33 cellular contexts compared by ENCODE assay signal in genomic region chr18:34858188-34858587, GRCh38.
"Had no signal": no experiment of that assay in that cellular context is flagged by ENCODE, and none has a peak within 500 bp of the region (broad histone marks: within the 10 kb centered on the region; RNA-seq: fewer than 3 reads in every experiment).

No MANE protein-coding gene starts in this region.

- DNase-seq: activated B cell treated with CpG ODN at 0.5 μM for 24 hours; activated CD4-positive, alpha-beta memory T cell treated with anti-CD3 and anti-CD28 coated beads, Interleukin-2, amount 10 ng/mL, durations not matched to agents 7 days and 5 days; activated CD4-positive, alpha-beta T cell treated with anti-CD3 and anti-CD28 coated beads for 4 hours; activated CD4-positive, alpha-beta T cell treated with anti-CD3 and anti-CD28 coated beads, Interleukin-2, amount 10 ng/mL, durations not matched to agents 24 days and 14 days; activated CD4-positive, alpha-beta T cell treated with anti-CD3 and anti-CD28 coated beads, Interleukin-2, amount 50 U/mL, for 1 hour; activated CD4-positive, alpha-beta T cell treated with anti-CD3 and anti-CD28 coated beads, Interleukin-2, amount 50 U/mL, for 4 hours; activated CD4-positive, CD25-positive, alpha-beta regulatory T cell treated with anti-CD3 and anti-CD28 coated beads, Interleukin-2, amount 50 U/mL, for 72 hours; activated CD8-positive, alpha-beta memory T cell treated with anti-CD3 and anti-CD28 coated beads for 24 hours; activated CD8-positive, alpha-beta memory T cell treated with anti-CD3 and anti-CD28 coated beads, Interleukin-2, amount 10 ng/mL, durations not matched to agents 7 days and 5 days; activated CD8-positive, alpha-beta memory T cell treated with anti-CD3 and anti-CD28 coated beads, Interleukin-2, amount 50 U/mL, for 48 hours; activated CD8-positive, alpha-beta T cell treated with anti-CD3 and anti-CD28 coated beads, Interleukin-2, amount 10 ng/mL, durations not matched to agents 7 days and 5 days; activated effector memory CD4-positive, alpha-beta T cell treated with Interleukin-2 at 50 U/mL for 16 hours; activated gamma-delta T cell; activated naive CD4-positive, alpha-beta T cell treated with anti-CD3 and anti-CD28 coated beads, Interleukin-2, amount 10 ng/mL, durations not matched to agents 7 days and 5 days; activated naive CD4-positive, alpha-beta T cell treated with Interleukin-2 at 50 U/mL for 16 hours; activated naive CD8-positive, alpha-beta T cell treated with anti-CD3 and anti-CD28 coated beads, Interleukin-2, amount 10 ng/mL, durations not matched to agents 7 days and 5 days; activated naive CD8-positive, alpha-beta T cell treated with anti-CD3 and anti-CD28 coated beads, Interleukin-2, amount 50 U/mL, for 24 hours; activated T-cell treated with anti-CD3 and anti-CD28 coated beads, Interleukin-2, amount 50 U/mL, for 1 hour; activated T-cell treated with anti-CD3 and anti-CD28 coated beads, Interleukin-2, amount 50 U/mL, for 4 hours; amygdala; anterior cingulate cortex; cerebellar nuclear complex; SW 1271; T-helper 1 cell; T-helper 2 cell; T-helper 9 cell had no signal

- H3K4me1 Mint-ChIP-seq: brain had no signal

- H3K36me3 Mint-ChIP-seq: activated naive CD4-positive, alpha-beta T cell treated with anti-CD3 and anti-CD28 coated beads, Interleukin-2, amount 10 ng/mL, durations not matched to agents 7 days and 5 days; activated naive CD4-positive, alpha-beta T cell treated with anti-CD3 and anti-CD28 coated beads, Interleukin-2, amount 50 U/mL, for 24 hours; activated naive CD8-positive, alpha-beta T cell treated with anti-CD3 and anti-CD28 coated beads, Interleukin-2, amount 10 ng/mL, durations not matched to agents 7 days and 5 days had no signal

- H3K27ac Mint-ChIP-seq: activated B cell treated with CpG ODN at 0.5 μM for 24 hours; activated CD4-positive, alpha-beta memory T cell treated with anti-CD3 and anti-CD28 coated beads, Interleukin-2, amount 10 ng/mL, durations not matched to agents 7 days and 5 days; activated CD4-positive, alpha-beta T cell treated with anti-CD3 and anti-CD28 coated beads, Interleukin-2, amount 10 ng/mL, durations not matched to agents 24 days and 14 days; activated CD8-positive, alpha-beta memory T cell treated with anti-CD3 and anti-CD28 coated beads, Interleukin-2, amount 10 ng/mL, durations not matched to agents 7 days and 5 days; activated CD8-positive, alpha-beta T cell treated with anti-CD3 and anti-CD28 coated beads, Interleukin-2, amount 10 ng/mL, durations not matched to agents 7 days and 5 days; activated naive CD4-positive, alpha-beta T cell treated with anti-CD3 and anti-CD28 coated beads, Interleukin-2, amount 10 ng/mL, durations not matched to agents 7 days and 5 days; activated naive CD8-positive, alpha-beta T cell treated with anti-CD3 and anti-CD28 coated beads, Interleukin-2, amount 10 ng/mL, durations not matched to agents 7 days and 5 days; activated naive CD8-positive, alpha-beta T cell treated with anti-CD3 and anti-CD28 coated beads, Interleukin-2, amount 50 U/mL, for 24 hours; activated T-helper 2 cell treated with anti-CD3 and anti-CD28 coated beads, Interferon-gamma antibody, Interleukin-2, Interleukin-4, amounts not matched to agents 10 μg/mL and 5 μg/mL and 100 μg/mL, durations not matched to agents 14 hours and 24 hours and 36 hours; T-helper 1 cell treated with Interleukin-12 subunit alpha and Interleukin-12 subunit beta and Interleukin-4 antibody, amounts not matched to agents 30 μg/mL and 1 μg/mL, for 36 hours; T-helper 2 cell treated with Interferon-gamma antibody and Interleukin-4, amounts not matched to agents 5 μg/mL and 100 μg/mL, for 36 hours had no signal

- ATAC-seq: activated CD8-positive, alpha-beta memory T cell treated with anti-CD3 and anti-CD28 coated beads, Interleukin-2, amount 10 ng/mL, durations not matched to agents 7 days and 5 days; activated CD8-positive, alpha-beta T cell treated with anti-CD3 and anti-CD28 coated beads, Interleukin-2, amount 10 ng/mL, durations not matched to agents 7 days and 5 days; activated naive CD8-positive, alpha-beta T cell treated with anti-CD3 and anti-CD28 coated beads, Interleukin-2, amount 50 U/mL, for 24 hours; activated T-cell treated with anti-CD3 and anti-CD28 coated beads, Interleukin-2, amount 50 U/mL, for 4 hours had no signal

- H3K9me3 Mint-ChIP-seq: activated B cell treated with CpG ODN at 0.5 μM for 24 hours; activated CD4-positive, alpha-beta T cell treated with anti-CD3 and anti-CD28 coated beads, Interleukin-2, amount 10 ng/mL, durations not matched to agents 24 days and 14 days; activated naive CD4-positive, alpha-beta T cell treated with anti-CD3 and anti-CD28 coated beads, Interleukin-2, amount 10 ng/mL, durations not matched to agents 7 days and 5 days; activated naive CD4-positive, alpha-beta T cell treated with anti-CD3 and anti-CD28 coated beads, Interleukin-2, amount 50 U/mL, for 24 hours; activated naive CD8-positive, alpha-beta T cell treated with anti-CD3 and anti-CD28 coated beads, Interleukin-2, amount 10 ng/mL, durations not matched to agents 7 days and 5 days; activated naive CD8-positive, alpha-beta T cell treated with anti-CD3 and anti-CD28 coated beads, Interleukin-2, amount 50 U/mL, for 24 hours; activated T-cell treated with anti-CD3 and anti-CD28 coated beads, Interleukin-2, amount 50 U/mL, for 4 hours; activated T-helper 2 cell treated with anti-CD3 and anti-CD28 coated beads, Interferon-gamma antibody, Interleukin-2, Interleukin-4, amounts not matched to agents 10 μg/mL and 5 μg/mL and 100 μg/mL, durations not matched to agents 14 hours and 24 hours and 36 hours; brain; central memory CD8-positive, alpha-beta T cell; T-helper 1 cell treated with Interleukin-12 subunit alpha and Interleukin-12 subunit beta and Interleukin-4 antibody, amounts not matched to agents 30 μg/mL and 1 μg/mL, for 36 hours had no signal

- H3K4me3 Mint-ChIP-seq: activated B cell treated with CpG ODN at 0.5 μM for 24 hours; activated CD4-positive, alpha-beta memory T cell treated with anti-CD3 and anti-CD28 coated beads, Interleukin-2, amount 10 ng/mL, durations not matched to agents 7 days and 5 days; activated CD4-positive, alpha-beta T cell treated with anti-CD3 and anti-CD28 coated beads, Interleukin-2, amount 10 ng/mL, durations not matched to agents 24 days and 14 days; activated CD8-positive, alpha-beta memory T cell treated with anti-CD3 and anti-CD28 coated beads, Interleukin-2, amount 10 ng/mL, durations not matched to agents 7 days and 5 days; activated CD8-positive, alpha-beta T cell treated with anti-CD3 and anti-CD28 coated beads, Interleukin-2, amount 10 ng/mL, durations not matched to agents 7 days and 5 days; activated naive CD4-positive, alpha-beta T cell treated with anti-CD3 and anti-CD28 coated beads, Interleukin-2, amount 10 ng/mL, durations not matched to agents 7 days and 5 days; activated naive CD4-positive, alpha-beta T cell treated with anti-CD3 and anti-CD28 coated beads, Interleukin-2, amount 50 U/mL, for 24 hours; activated naive CD8-positive, alpha-beta T cell; activated naive CD8-positive, alpha-beta T cell treated with anti-CD3 and anti-CD28 coated beads, Interleukin-2, amount 10 ng/mL, durations not matched to agents 7 days and 5 days; activated naive CD8-positive, alpha-beta T cell treated with anti-CD3 and anti-CD28 coated beads, Interleukin-2, amount 50 U/mL, for 24 hours; activated T-cell treated with anti-CD3 and anti-CD28 coated beads, Interleukin-2, amount 50 U/mL, for 4 hours; brain; central memory CD8-positive, alpha-beta T cell; T-helper 1 cell treated with Interleukin-12 subunit alpha and Interleukin-12 subunit beta and Interleukin-4 antibody, amounts not matched to agents 30 μg/mL and 1 μg/mL, for 36 hours; T-helper 2 cell treated with Interferon-gamma antibody and Interleukin-4, amounts not matched to agents 5 μg/mL and 100 μg/mL, for 36 hours had no signal

- H3K27me3 Mint-ChIP-seq: activated naive CD4-positive, alpha-beta T cell treated with anti-CD3 and anti-CD28 coated beads, Interleukin-2, amount 50 U/mL, for 24 hours; activated naive CD8-positive, alpha-beta T cell; activated naive CD8-positive, alpha-beta T cell treated with anti-CD3 and anti-CD28 coated beads, Interleukin-2, amount 10 ng/mL, durations not matched to agents 7 days and 5 days; brain; central memory CD8-positive, alpha-beta T cell had no signal
